ENCODE assay signal across 8 cellular contexts in genomic region chr10:58456180-58456579, GRCh38. TPM values are rescaled to one million over a fixed set of nuclear protein-coding genes. Genes with fewer than 3 reads are reported as not detected.
"Had no signal": no experiment of that assay in that cellular context is flagged by ENCODE, and none has a peak within 500 bp of the region (broad histone marks: within the 10 kb centered on the region; RNA-seq: fewer than 3 reads in every experiment).

No MANE protein-coding gene starts in this region.

- ATAC-seq: GM23338, HCT116 had no signal

- H3K36me3 ChIP-seq: HAP-1 had no signal

- H3K4me1 ChIP-seq: HAP-1 had no signal

- H3K4me2 ChIP-seq: GM23338 had no signal

- H3K9me3 ChIP-seq: HAP-1 had no signal

- H3K27ac ChIP-seq: HL-60 had no signal

- H3K4me3 ChIP-seq: GM23338, HAP-1 had no signal

- H2AFZ ChIP-seq: GM23338 had no signal

- DNase-seq: H7, HFFc6, KG1 had no signal

RNA-seq across cellular contexts. Expression of gene BICC1, which starts 56.5 kb away (rescaled TPM):
- polyA plus RNA-seq: IgD-negative memory B cell had no signal
